In genomic region chr22:27240298-27240885, GRCh38 we compare ENCODE assay signal across 1 cellular context.
TF ChIP-seq lines count a peak whose summit lies in the region.

No MANE protein-coding gene starts in this region.

TF ChIP-seq in HEK293, 187 proteins besides CTCF, POLR2A, EP300 and RAD21:
- TF ChIP-seq ZNF426 (tag by site-specific recombination; IDR thresholded peaks at IDR 0.05) (no peak), ZIC2 (tag by site-specific recombination; IDR thresholded peaks at IDR 0.05) (peak; percentile 42), ZNF768 (tag by site-specific recombination; IDR thresholded peaks at IDR 0.05) (peak; percentile 83), GLIS1 (tag by site-specific recombination; IDR thresholded peaks at IDR 0.05) (peak; percentile 25; the same call in 1 of the 2 replicates), ZNF792 (tag by site-specific recombination; IDR thresholded peaks at IDR 0.05) (no peak)
